Comparison of ENCODE assay signal across 8 cellular contexts in genomic region chr6:117229870-117230269, GRCh38. TPM values are rescaled to one million over a fixed set of nuclear protein-coding genes. Genes with fewer than 3 reads are reported as not detected.
"Had no signal": no experiment of that assay in that cellular context is flagged by ENCODE, and none has a peak within 500 bp of the region (broad histone marks: within the 10 kb centered on the region; RNA-seq: fewer than 3 reads in every experiment).

No MANE protein-coding gene starts in this region.

- FAIRE-seq: G401.6, GM12878, GM12891, GM12892, GM19239 had no signal

- DNase-seq: GDM1, GF-D8 had no signal

- H3K4me3 ChIP-seq: GM12878 had no signal

- ATAC-seq: GM12878 had no signal

RNA-seq across cellular contexts. Expression of gene VGLL2, which starts 35.5 kb away (rescaled TPM):
- total RNA-seq: G401, GM12878 had no signal
- polyA plus RNA-seq: GM12878 had no signal
